ENCODE assay signal across 25 cellular contexts in the genomic region with DNA sequence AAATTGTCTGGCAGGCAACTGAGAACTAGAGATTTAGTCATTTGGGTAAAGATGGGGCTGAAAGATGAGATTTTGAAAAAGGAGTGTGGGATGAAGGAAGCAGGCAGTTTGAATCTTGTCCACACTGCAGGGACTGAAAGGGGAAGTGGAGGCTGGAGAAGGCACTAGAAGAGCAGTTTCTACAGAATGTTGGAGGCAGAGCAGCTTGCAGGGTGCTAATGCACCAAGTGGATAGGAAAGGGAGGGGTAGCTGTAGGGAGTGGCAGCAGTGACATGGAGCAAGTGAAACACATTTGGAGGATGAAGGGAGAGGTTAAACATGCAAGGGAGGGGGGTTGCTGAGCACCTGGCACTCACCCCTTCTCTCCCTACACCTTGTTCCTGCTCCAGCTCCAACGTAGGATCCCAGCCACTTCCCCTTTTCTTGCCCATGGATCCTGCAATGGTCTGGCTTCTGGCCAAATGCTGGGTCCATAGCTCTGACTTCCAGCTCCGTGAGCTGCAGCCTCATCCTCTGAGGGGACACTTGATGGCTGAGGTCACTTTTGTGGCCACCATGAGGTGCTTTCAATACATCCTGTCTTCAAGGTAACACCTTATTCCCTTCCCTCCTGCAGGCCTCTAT. TPM values are rescaled to one million over a fixed set of nuclear protein-coding genes. Genes with fewer than 3 reads are reported as not detected.
DNase-seq lines count a peak whose midpoint lies in the region; ATAC-seq, FAIRE-seq and TF ChIP-seq lines count a peak whose summit lies in the region.
"Had no signal": no experiment of that assay in that cellular context is flagged by ENCODE, and none has a peak within 500 bp of the region (broad histone marks: within the 10 kb centered on the region; RNA-seq: fewer than 3 reads in every experiment).

No MANE protein-coding gene starts in this region.

- ATAC-seq in GM18861 (IDR thresholded peaks at IDR 0.05; ENCODE audit: unreplicated experiment), result no peak
- ATAC-seq: natural killer cell treated with Interleukin-12 subunit alpha and Interleukin-12 subunit beta and Interleukin-15 and Interleukin-18, amount 100 ng/mL, for 72 hours had no signal

- CTCF ChIA-PET in H1 (lab: Charles Lee; ENCODE audit: partially characterized antibody), result no interaction called here

- no peak overlapping the region for H4K8ac ChIP-seq in H1 (ENCODE audit: extremely low read depth, insufficient read depth, low read length)

- H2BK5ac ChIP-seq in H1 (ENCODE audit: low read depth, low read length), result no peak overlapping the region

- no peak overlapping the region for H2BK120ac ChIP-seq in H1 (replicated peaks; ENCODE audit: low read depth, low read length)

- H3K36me3 ChIP-seq in BLaER1 treated with 17β-estradiol and CSF1 and Interleukin-3, amounts not matched to agents 10 nM and 100 nM, result no peaks in the 10 kb centered on the region
- H3K36me3 ChIP-seq in OCI-LY3 (replicated peaks; ENCODE audit: low read depth, low read length) (no peaks in the 10 kb centered on the region), H1 (ENCODE audit: control insufficient read depth in 2 of 4, insufficient read depth in 4 of 4, low read length in 3 of 4) (no peaks in the 10 kb centered on the region), brain microvascular endothelial cell (replicated peaks) (no peaks in the 10 kb centered on the region)
- H3K36me3 ChIP-seq: left ventricle myocardium inferior, right atrium auricular region had no signal

- no peaks in the 10 kb centered on the region for H3K27me3 ChIP-seq in BLaER1 treated with 17β-estradiol and CSF1 and Interleukin-3, amounts not matched to agents 10 nM and 100 nM
- H3K27me3 ChIP-seq in OCI-LY3 (ENCODE audit: low read depth, low read length) (no peaks in the 10 kb centered on the region), H1 (replicated peaks in 1 of 4; ENCODE audit: control insufficient read depth in 3 of 4, extremely low read depth in 1 of 4, insufficient read depth in 3 of 4, low read length in 3 of 4) (no peaks in the 10 kb centered on the region), brain microvascular endothelial cell (replicated peaks) (no peaks in the 10 kb centered on the region)
- H3K27me3 ChIP-seq: right atrium auricular region had no signal

- H3K23ac ChIP-seq in H1 (ENCODE audit: insufficient read length), result no peak overlapping the region

- H3K23me2 ChIP-seq in H1 (ENCODE audit: low read depth, low read length), result peaks cover 2% of the 10 kb centered on the region; the same call in 1 of the 2 replicates

- peak overlapping the region in 7 of 11 experiments; percentile 7 to 67 (median 41); a peak in 12 of 22 replicates for H3K4me2 ChIP-seq in BLaER1 treated with 17β-estradiol and CSF1 and Interleukin-3, amounts not matched to agents 10 nM and 100 nM
- H3K4me2 ChIP-seq in OCI-LY3 (ENCODE audit: low read length), result peak overlapping the region; percentile 11; the same call in 1 of the 2 replicates
- no peak overlapping the region for H3K4me2 ChIP-seq in H1 (ENCODE audit: insufficient read depth in 1 of 2, low read depth in 2 of 2, low read length in 2 of 2)
- H3K4me2 ChIP-seq: KMS-11 had no signal

- no peak overlapping the region for H3K4ac ChIP-seq in H1 (replicated peaks; ENCODE audit: insufficient read length, low read depth, low read length)

- no peak overlapping the region for H2BK15ac ChIP-seq in H1 (ENCODE audit: low read length)

- POLR2A ChIA-PET in H1 (lab: Charles Lee; ENCODE audit: partially characterized antibody), result interaction anchor here (0.6 kb wide), 1 partner anchor 73 kb away, joined by 4 read pairs; no protein-coding TSS in a partner anchor

- TF ChIP-seq POLR2A in H1 (IDR thresholded peaks at IDR 0.05; ENCODE audit: control extremely low read depth in 1 of 2, low read depth in 2 of 2, low read length in 2 of 2), result no peak

- H3K4me3 ChIP-seq in BLaER1 treated with 17β-estradiol and CSF1 and Interleukin-3, amounts not matched to agents 10 nM and 100 nM, result no peak overlapping the region
- H3K4me3 ChIP-seq in OCI-LY3 (ENCODE audit: low read length) (no peak overlapping the region), H1 (ENCODE audit: extremely low read depth in 1 of 4, insufficient read depth in 2 of 4, low read depth in 3 of 4, low read length in 4 of 4) (no peak overlapping the region), brain microvascular endothelial cell (ENCODE audit: low read depth, low read length) (no peak overlapping the region)
- H3K4me3 ChIP-seq: left ventricle myocardium inferior, right atrium auricular region had no signal

- H3K4me1 ChIP-seq in BLaER1 treated with 17β-estradiol and CSF1 and Interleukin-3, amounts not matched to agents 10 nM and 100 nM, result peaks cover 0 to 20% (median 11%) of the 10 kb centered on the region in 10 experiments; a peak in 13 of 20 replicates
- H3K4me1 ChIP-seq in OCI-LY3 (ENCODE audit: low read length) (peaks cover 13% of the 10 kb centered on the region), H1 (replicated peaks in 1 of 4; ENCODE audit: control insufficient read depth in 3 of 4, insufficient read depth in 4 of 4, low read length in 3 of 4) (peaks cover 0 to 6% (median 0%) of the 10 kb centered on the region in 4 experiments; a peak in 2 of 7 replicates)
- H3K4me1 ChIP-seq: left ventricle myocardium inferior, right atrium auricular region had no signal

- no peak overlapping the region for H2BK12ac ChIP-seq in H1 (ENCODE audit: low read depth, low read length)

- H3K18ac ChIP-seq in H1 (ENCODE audit: extremely low read depth, low read length), result no peak overlapping the region

- H4K20me1 ChIP-seq in BLaER1 treated with 17β-estradiol and CSF1 and Interleukin-3, amounts not matched to agents 10 nM and 100 nM, result no peaks in the 10 kb centered on the region; a peak in 1 of 22 replicates
- H4K20me1 ChIP-seq in OCI-LY3 (ENCODE audit: insufficient read depth, low read length) (no peaks in the 10 kb centered on the region), H1 (replicated peaks in 1 of 2; ENCODE audit: control insufficient read depth in 1 of 2, insufficient read depth in 2 of 2, low read length in 2 of 2) (peaks cover 0 to 2% of the 10 kb centered on the region in 2 experiments)

- no peak overlapping the region for H3K14ac ChIP-seq in H1 (ENCODE audit: insufficient read length)

- 0 out of 2 replicates have a peak overlapping the region, but pooled peaks have one; percentile 37 for H2AFZ ChIP-seq in OCI-LY3 (ENCODE audit: low read depth, low read length)
- H2AFZ ChIP-seq in H1 (ENCODE audit: low read length), result no peak overlapping the region

- FAIRE-seq in H1 (lab: Jason Lieb, UNC), result no peak
- FAIRE-seq: G401.6 had no signal

- 87% methylated on average over 2 of the region's 2 CpGs; no CpG with 5 or more reads in 1 of the 2 experiments for WGBS in H1 (ENCODE audit: extremely low coverage in 1 of 2, insufficient coverage in 1 of 2, insufficient read length in 1 of 2, insufficient replicate concordance in 2 of 2, low coverage in 1 of 2, low lambda C conversion rate in 2 of 2, missing lambda C conversion rate in 1 of 2), 2 experiments

- H4K91ac ChIP-seq in H1 (replicated peaks; ENCODE audit: insufficient read length, low read length), result no peak overlapping the region

- H2AK5ac ChIP-seq in H1 (ENCODE audit: low read depth, low read length), result no peak overlapping the region

- H3K9me3 ChIP-seq in BLaER1 treated with 17β-estradiol and CSF1 and Interleukin-3, amounts not matched to agents 10 nM and 100 nM (replicated peaks in 1 of 11), result no peaks in the 10 kb centered on the region
- no peaks in the 10 kb centered on the region for H3K9me3 ChIP-seq in OCI-LY3 (ENCODE audit: insufficient read depth, low read length)
- no peaks in the 10 kb centered on the region; a peak in 1 of 4 replicates for H3K9me3 ChIP-seq in H1 (ENCODE audit: insufficient read depth in 2 of 2, low read depth in 1 of 2, low read length in 1 of 2)
- H3K9me3 ChIP-seq: left ventricle myocardium inferior, right atrium auricular region had no signal

- H2BK20ac ChIP-seq in H1 (ENCODE audit: low read length), result no peak overlapping the region

- H3K79me2 ChIP-seq in OCI-LY3 (ENCODE audit: low read length) (no peaks in the 10 kb centered on the region), H1 (ENCODE audit: control insufficient read depth in 1 of 2, insufficient read depth in 2 of 2, low read length in 2 of 2) (no peaks in the 10 kb centered on the region)

- in situ Hi-C loops in KBM-7 (cut with MboI; ENCODE audit: low pct_unique_long_range_greater_than_20kb, low sequenced_read_pairs), result no loop called here
- in situ Hi-C loops in brain microvascular endothelial cell (cut with HindIII; ENCODE audit: low pct_ligation_motif_present, low sequenced_read_pairs), result no loop called here

- no peaks in the 10 kb centered on the region for H3K79me1 ChIP-seq in H1 (ENCODE audit: low read depth, low read length)

- TF ChIP-seq CTCF in OCI-LY3 (IDR thresholded peaks at IDR 0.05; ENCODE audit: low read depth, low read length) (no peak), H1 (IDR thresholded peaks at IDR 0.05; ENCODE audit: control extremely low read depth in 1 of 3, insufficient read depth in 1 of 3, low read depth in 1 of 3, low read length in 3 of 3) (no peak), brain microvascular endothelial cell (IDR thresholded peaks at IDR 0.05; ENCODE audit: low read depth, low read length, missing control alignments) (no peak)

- no peak overlapping the region for H3K56ac ChIP-seq in H1 (replicated peaks; ENCODE audit: insufficient read length, low read depth, low read length)

- H4K5ac ChIP-seq in H1 (ENCODE audit: insufficient read length, low read depth, low read length), result no peak overlapping the region

- peak; percentile 76 for DNase-seq in KBM-7
- no peak for DNase-seq in H1 (ENCODE audit: low read depth in 1 of 2, low spot score in 2 of 2)
- DNase-seq in T-helper 2 cell, result no peak
- DNase-seq in brain microvascular endothelial cell, result no peak
- DNase-seq in NCI-H2029 treated with DMSO at 0.1 percent for 48 hours (lab: John Stamatoyannopoulos, UW), result no peak
- DNase-seq: ACHN; activated CD4-positive, alpha-beta T cell treated with anti-CD3 and anti-CD28 coated beads, Interleukin-2, amount 50 U/mL, for 1 hour; activated naive CD8-positive, alpha-beta T cell treated with anti-CD3 and anti-CD28 coated beads for 36 hours; effector CD4-positive, alpha-beta T cell; left ventricle myocardium inferior; NCI-H1092; NCI-H2081 treated with DMSO at 0.1 percent for 48 hours; NCI-H446; Right ventricle myocardium superior had no signal

- TF ChIP-seq EP300 in H1 (IDR thresholded peaks at IDR 0.05; ENCODE audit: borderline replicate concordance in 1 of 2, low read depth in 2 of 2, low read length in 2 of 2), result no peak

- no peak overlapping the region for H3K27ac ChIP-seq in BLaER1 treated with 17β-estradiol and CSF1 and Interleukin-3, amounts not matched to agents 10 nM and 100 nM
- H3K27ac ChIP-seq in OCI-LY3 (ENCODE audit: low read length), result no peak overlapping the region
- H3K27ac ChIP-seq in H1 (ENCODE audit: low read depth, low read length), result no peak overlapping the region
- H3K27ac ChIP-seq in brain microvascular endothelial cell, result no peak overlapping the region
- H3K27ac ChIP-seq: C4-2B, KMS-11, left ventricle myocardium inferior, right atrium auricular region, VCaP had no signal

- TF ChIP-seq RAD21 in H1 (IDR thresholded peaks at IDR 0.05 in 1 of 2, conservative IDR thresholded peaks at IDR 0.05 in 1 of 2; ENCODE audit: low read depth in 2 of 2, low read length in 2 of 2), result no peak

- no peak overlapping the region for H3K9ac ChIP-seq in BLaER1 treated with 17β-estradiol and CSF1 and Interleukin-3, amounts not matched to agents 10 nM and 100 nM
- H3K9ac ChIP-seq in OCI-LY3 (ENCODE audit: low read length) (no peak overlapping the region), H1 (replicated peaks in 1 of 4; ENCODE audit: extremely low read depth in 1 of 4, low read depth in 3 of 4, low read length in 3 of 4) (no peak overlapping the region)
- H3K9ac ChIP-seq: KMS-11 had no signal

RNA-seq across cellular contexts. Expression of a gene that starts 30.0 kb away (rescaled TPM):
- total RNA-seq in H1 (2021; fragmentation: NEBNext Ultra II Directional; extraction: Animal tissue kit (Norgen Biotek cat#: 25700)), result 1.4 and 1.9 TPM in 2 replicates
- 1.4 and 2.3 TPM in 2 replicates for polyA plus RNA-seq in H1 (2011; rRNA removed)
- polyA plus RNA-seq in H1 (2011; cell fraction: cytosol; rRNA removed), result 2.0 TPM
- polyA plus RNA-seq in H1 (2011; cell fraction: nucleus; rRNA removed), result 3.2 TPM
- polyA plus RNA-seq in H1 (2012, experiment 1 of 2), result 0.73 to 1.6 TPM (median 1.2 TPM) in 4 replicates
- 1.0 TPM for polyA plus RNA-seq in H1 (2012, experiment 2 of 2)
- polyA plus RNA-seq in H1 (2013, experiment 1 of 2), result 0.51 TPM
- 0.53 TPM for polyA plus RNA-seq in H1 (2013, experiment 2 of 2)
- 1.4 and 1.6 TPM in 2 replicates for polyA minus RNA-seq in H1 (2011; rRNA and poly(A)+ RNA removed)
- 2.0 TPM for polyA minus RNA-seq in H1 (2011; cell fraction: cytosol; rRNA and poly(A)+ RNA removed)
- 1.4 TPM for polyA minus RNA-seq in H1 (2011; cell fraction: nucleus; rRNA and poly(A)+ RNA removed)
- total RNA-seq: fibroblast of villous mesenchyme, osteocyte had no signal

RNA-seq across cellular contexts. Expression of a gene that starts 39.5 kb away (rescaled TPM):
- total RNA-seq in H1 (2021; fragmentation: NEBNext Ultra II Directional; extraction: Animal tissue kit (Norgen Biotek cat#: 25700)), result 11.5 and 11.8 TPM in 2 replicates
- 0.55 and 1.3 TPM in 2 replicates for polyA plus RNA-seq in H1 (2011; rRNA removed)
- 2.0 TPM for polyA plus RNA-seq in H1 (2011; cell fraction: cytosol; rRNA removed)
- polyA plus RNA-seq in H1 (2011; cell fraction: nucleus; rRNA removed), result 1.2 TPM
- 2.3 to 3.8 TPM (median 2.9 TPM) in 4 replicates for polyA plus RNA-seq in H1 (2012, experiment 1 of 2)
- 0.17 TPM for polyA plus RNA-seq in H1 (2012, experiment 2 of 2)
- 4.7 TPM for polyA plus RNA-seq in H1 (2013, experiment 1 of 2)
- 4.7 TPM for polyA plus RNA-seq in H1 (2013, experiment 2 of 2)
- 11.8 and 20.3 TPM in 2 replicates for polyA minus RNA-seq in H1 (2011; rRNA and poly(A)+ RNA removed)
- polyA minus RNA-seq in H1 (2011; cell fraction: cytosol; rRNA and poly(A)+ RNA removed), result 9.2 TPM
- 18.3 TPM for polyA minus RNA-seq in H1 (2011; cell fraction: nucleus; rRNA and poly(A)+ RNA removed)

Comparison
In these comparisons a context has a peak if more than half of its experiments do, and no peak if none do; other contexts are left out.
1. H3K4me2 ChIP-seq: peak in BLaER1 treated with 17β-estradiol and CSF1 and Interleukin-3, amounts not matched to agents 10 nM and 100 nM (7 of 11) and OCI-LY3 (single experiment); none in H1 (0 of 2).